1 cellular context compared by ENCODE assay signal in the genomic region with DNA sequence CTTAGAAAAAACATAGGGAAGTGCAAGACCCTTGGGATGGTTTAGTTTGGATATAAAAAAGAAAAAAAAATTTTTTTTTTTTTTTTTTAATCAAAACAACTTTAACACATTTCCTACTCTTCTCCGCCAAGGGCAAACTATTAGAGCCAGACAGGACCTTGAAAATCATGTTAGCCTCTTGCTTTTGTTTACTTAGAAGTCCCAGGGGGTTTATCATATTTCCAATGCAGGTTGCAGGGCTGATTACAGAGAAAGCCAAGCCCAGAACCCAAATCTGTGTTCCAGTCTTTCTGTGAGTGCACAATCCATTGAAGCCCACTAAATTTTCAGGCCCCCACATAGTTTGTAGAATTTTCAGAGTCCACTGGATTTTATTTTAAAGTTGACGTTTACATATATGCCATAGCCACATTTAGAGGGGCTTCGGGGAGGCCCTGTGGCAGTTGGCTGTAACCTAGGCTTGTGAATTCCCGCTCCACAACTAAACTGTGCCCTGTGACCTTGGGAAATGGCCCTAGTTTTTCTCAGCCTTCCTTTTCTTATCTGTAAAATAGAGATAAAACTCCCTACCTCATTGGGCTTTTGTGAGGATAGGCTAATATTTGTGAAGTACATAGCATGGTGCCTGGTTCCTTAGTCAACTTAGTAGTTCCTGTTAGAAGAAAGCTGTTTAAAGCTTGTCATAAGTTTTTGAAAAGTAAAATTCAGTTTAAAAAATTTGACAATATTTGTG.
TF ChIP-seq lines count a peak whose summit lies in the region.

No MANE protein-coding gene starts in this region.

TF ChIP-seq in HEK293, 187 proteins besides CTCF, POLR2A, EP300 and RAD21 (continued from another document):
- TF ChIP-seq GLI2 (tag by site-specific recombination; IDR thresholded peaks at IDR 0.05; ENCODE audit: borderline replicate concordance, low read depth) (no peak), TCF7L2 (IDR thresholded peaks at IDR 0.05; ENCODE audit: borderline replicate concordance, low read depth, low read length) (no peak), ZNF664 (tag by site-specific recombination; IDR thresholded peaks at IDR 0.05) (no peak), MYNN (tag by site-specific recombination; IDR thresholded peaks at IDR 0.05; ENCODE audit: borderline replicate concordance) (no peak), ZNF837 (tag by site-specific recombination; IDR thresholded peaks at IDR 0.05) (no peak), ZNF239 (tag by site-specific recombination; IDR thresholded peaks at IDR 0.05) (no peak), ZBTB17 (tag by site-specific recombination; IDR thresholded peaks at IDR 0.05) (peak; percentile 55; the same call in 1 of the 2 replicates), ZNF341 (tag by site-specific recombination; IDR thresholded peaks at IDR 0.05; ENCODE audit: low read depth) (no peak), REPIN1 (tag by site-specific recombination; IDR thresholded peaks at IDR 0.05; ENCODE audit: low read depth) (no peak), IKZF3 (tag by site-specific recombination; IDR thresholded peaks at IDR 0.05) (peak; percentile 42; the same call in 1 of the 2 replicates), TRIM28 (IDR thresholded peaks at IDR 0.05; ENCODE audit: borderline replicate concordance, low read length) (peak; percentile 78), GLI4 (tag by site-specific recombination; IDR thresholded peaks at IDR 0.05) (no peak), ZNF555 (tag by site-specific recombination; conservative IDR thresholded peaks at IDR 0.05) (no peak), ZSCAN23 (tag by site-specific recombination; IDR thresholded peaks at IDR 0.05) (no peak), MEIS1 (CRISPR knock-in tag; IDR thresholded peaks at IDR 0.05; ENCODE audit: borderline replicate concordance) (no peak), HOXC10 (CRISPR knock-in tag; IDR thresholded peaks at IDR 0.05) (no peak), ZSCAN30 (tag by site-specific recombination; IDR thresholded peaks at IDR 0.05) (0 out of 2 replicates have a peak, but pooled peaks have one; percentile 15), ZNF549 (tag by site-specific recombination; IDR thresholded peaks at IDR 0.05) (no peak), ZNF768 (tag by site-specific recombination; IDR thresholded peaks at IDR 0.05) (no peak), ZNF791 (tag by site-specific recombination; IDR thresholded peaks at IDR 0.05) (no peak), KLF8 (tag by site-specific recombination; IDR thresholded peaks at IDR 0.05) (no peak), ZNF621 (tag by site-specific recombination; IDR thresholded peaks at IDR 0.05) (no peak), SP7 (tag by site-specific recombination; IDR thresholded peaks at IDR 0.05) (no peak), ZBTB8A (tag by site-specific recombination; IDR thresholded peaks at IDR 0.05) (peak; percentile 30), KLF9 (tag by site-specific recombination; IDR thresholded peaks at IDR 0.05; ENCODE audit: low read depth) (no peak), ZNF561 (tag by site-specific recombination; IDR thresholded peaks at IDR 0.05; ENCODE audit: borderline replicate concordance) (no peak), ZBTB20 (tag by site-specific recombination; IDR thresholded peaks at IDR 0.05) (peak; percentile 89), ZNF202 (tag by site-specific recombination; IDR thresholded peaks at IDR 0.05; ENCODE audit: borderline replicate concordance) (no peak), ZNF501 (tag by site-specific recombination; IDR thresholded peaks at IDR 0.05) (no peak), KLF1 (tag by site-specific recombination; IDR thresholded peaks at IDR 0.05) (no peak)
- TF ChIP-seq, protein P1, sequence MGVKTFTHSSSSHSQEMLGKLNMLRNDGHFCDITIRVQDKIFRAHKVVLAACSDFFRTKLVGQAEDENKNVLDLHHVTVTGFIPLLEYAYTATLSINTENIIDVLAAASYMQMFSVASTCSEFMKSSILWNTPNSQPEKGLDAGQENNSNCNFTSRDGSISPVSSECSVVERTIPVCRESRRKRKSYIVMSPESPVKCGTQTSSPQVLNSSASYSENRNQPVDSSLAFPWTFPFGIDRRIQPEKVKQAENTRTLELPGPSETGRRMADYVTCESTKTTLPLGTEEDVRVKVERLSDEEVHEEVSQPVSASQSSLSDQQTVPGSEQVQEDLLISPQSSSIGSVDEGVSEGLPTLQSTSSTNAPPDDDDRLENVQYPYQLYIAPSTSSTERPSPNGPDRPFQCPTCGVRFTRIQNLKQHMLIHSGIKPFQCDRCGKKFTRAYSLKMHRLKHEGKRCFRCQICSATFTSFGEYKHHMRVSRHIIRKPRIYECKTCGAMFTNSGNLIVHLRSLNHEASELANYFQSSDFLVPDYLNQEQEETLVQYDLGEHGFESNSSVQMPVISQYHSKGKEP (tag by site-specific recombination; IDR thresholded peaks at IDR 0.05), result peak; percentile 36; the same call in 1 of the 2 replicates
- TF ChIP-seq, protein P2, sequence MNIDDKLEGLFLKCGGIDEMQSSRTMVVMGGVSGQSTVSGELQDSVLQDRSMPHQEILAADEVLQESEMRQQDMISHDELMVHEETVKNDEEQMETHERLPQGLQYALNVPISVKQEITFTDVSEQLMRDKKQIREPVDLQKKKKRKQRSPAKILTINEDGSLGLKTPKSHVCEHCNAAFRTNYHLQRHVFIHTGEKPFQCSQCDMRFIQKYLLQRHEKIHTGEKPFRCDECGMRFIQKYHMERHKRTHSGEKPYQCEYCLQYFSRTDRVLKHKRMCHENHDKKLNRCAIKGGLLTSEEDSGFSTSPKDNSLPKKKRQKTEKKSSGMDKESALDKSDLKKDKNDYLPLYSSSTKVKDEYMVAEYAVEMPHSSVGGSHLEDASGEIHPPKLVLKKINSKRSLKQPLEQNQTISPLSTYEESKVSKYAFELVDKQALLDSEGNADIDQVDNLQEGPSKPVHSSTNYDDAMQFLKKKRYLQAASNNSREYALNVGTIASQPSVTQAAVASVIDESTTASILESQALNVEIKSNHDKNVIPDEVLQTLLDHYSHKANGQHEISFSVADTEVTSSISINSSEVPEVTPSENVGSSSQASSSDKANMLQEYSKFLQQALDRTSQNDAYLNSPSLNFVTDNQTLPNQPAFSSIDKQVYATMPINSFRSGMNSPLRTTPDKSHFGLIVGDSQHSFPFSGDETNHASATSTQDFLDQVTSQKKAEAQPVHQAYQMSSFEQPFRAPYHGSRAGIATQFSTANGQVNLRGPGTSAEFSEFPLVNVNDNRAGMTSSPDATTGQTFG (tag by site-specific recombination; IDR thresholded peaks at IDR 0.05; ENCODE audit: borderline replicate concordance), result no peak
- TF ChIP-seq, protein P3, sequence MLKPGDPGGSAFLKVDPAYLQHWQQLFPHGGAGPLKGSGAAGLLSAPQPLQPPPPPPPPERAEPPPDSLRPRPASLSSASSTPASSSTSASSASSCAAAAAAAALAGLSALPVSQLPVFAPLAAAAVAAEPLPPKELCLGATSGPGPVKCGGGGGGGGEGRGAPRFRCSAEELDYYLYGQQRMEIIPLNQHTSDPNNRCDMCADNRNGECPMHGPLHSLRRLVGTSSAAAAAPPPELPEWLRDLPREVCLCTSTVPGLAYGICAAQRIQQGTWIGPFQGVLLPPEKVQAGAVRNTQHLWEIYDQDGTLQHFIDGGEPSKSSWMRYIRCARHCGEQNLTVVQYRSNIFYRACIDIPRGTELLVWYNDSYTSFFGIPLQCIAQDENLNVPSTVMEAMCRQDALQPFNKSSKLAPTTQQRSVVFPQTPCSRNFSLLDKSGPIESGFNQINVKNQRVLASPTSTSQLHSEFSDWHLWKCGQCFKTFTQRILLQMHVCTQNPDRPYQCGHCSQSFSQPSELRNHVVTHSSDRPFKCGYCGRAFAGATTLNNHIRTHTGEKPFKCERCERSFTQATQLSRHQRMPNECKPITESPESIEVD (tag by site-specific recombination; IDR thresholded peaks at IDR 0.05), result peak; percentile 81
- TF ChIP-seq, protein P4, sequence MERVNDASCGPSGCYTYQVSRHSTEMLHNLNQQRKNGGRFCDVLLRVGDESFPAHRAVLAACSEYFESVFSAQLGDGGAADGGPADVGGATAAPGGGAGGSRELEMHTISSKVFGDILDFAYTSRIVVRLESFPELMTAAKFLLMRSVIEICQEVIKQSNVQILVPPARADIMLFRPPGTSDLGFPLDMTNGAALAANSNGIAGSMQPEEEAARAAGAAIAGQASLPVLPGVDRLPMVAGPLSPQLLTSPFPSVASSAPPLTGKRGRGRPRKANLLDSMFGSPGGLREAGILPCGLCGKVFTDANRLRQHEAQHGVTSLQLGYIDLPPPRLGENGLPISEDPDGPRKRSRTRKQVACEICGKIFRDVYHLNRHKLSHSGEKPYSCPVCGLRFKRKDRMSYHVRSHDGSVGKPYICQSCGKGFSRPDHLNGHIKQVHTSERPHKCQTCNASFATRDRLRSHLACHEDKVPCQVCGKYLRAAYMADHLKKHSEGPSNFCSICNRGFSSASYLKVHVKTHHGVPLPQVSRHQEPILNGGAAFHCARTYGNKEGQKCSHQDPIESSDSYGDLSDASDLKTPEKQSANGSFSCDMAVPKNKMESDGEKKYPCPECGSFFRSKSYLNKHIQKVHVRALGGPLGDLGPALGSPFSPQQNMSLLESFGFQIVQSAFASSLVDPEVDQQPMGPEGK (tag by site-specific recombination; IDR thresholded peaks at IDR 0.05), result no peak
- TF ChIP-seq, protein P5, sequence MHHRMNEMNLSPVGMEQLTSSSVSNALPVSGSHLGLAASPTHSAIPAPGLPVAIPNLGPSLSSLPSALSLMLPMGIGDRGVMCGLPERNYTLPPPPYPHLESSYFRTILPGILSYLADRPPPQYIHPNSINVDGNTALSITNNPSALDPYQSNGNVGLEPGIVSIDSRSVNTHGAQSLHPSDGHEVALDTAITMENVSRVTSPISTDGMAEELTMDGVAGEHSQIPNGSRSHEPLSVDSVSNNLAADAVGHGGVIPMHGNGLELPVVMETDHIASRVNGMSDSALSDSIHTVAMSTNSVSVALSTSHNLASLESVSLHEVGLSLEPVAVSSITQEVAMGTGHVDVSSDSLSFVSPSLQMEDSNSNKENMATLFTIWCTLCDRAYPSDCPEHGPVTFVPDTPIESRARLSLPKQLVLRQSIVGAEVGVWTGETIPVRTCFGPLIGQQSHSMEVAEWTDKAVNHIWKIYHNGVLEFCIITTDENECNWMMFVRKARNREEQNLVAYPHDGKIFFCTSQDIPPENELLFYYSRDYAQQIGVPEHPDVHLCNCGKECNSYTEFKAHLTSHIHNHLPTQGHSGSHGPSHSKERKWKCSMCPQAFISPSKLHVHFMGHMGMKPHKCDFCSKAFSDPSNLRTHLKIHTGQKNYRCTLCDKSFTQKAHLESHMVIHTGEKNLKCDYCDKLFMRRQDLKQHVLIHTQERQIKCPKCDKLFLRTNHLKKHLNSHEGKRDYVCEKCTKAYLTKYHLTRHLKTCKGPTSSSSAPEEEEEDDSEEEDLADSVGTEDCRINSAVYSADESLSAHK (tag by site-specific recombination; IDR thresholded peaks at IDR 0.05), result no peak
- TF ChIP-seq, protein P6, sequence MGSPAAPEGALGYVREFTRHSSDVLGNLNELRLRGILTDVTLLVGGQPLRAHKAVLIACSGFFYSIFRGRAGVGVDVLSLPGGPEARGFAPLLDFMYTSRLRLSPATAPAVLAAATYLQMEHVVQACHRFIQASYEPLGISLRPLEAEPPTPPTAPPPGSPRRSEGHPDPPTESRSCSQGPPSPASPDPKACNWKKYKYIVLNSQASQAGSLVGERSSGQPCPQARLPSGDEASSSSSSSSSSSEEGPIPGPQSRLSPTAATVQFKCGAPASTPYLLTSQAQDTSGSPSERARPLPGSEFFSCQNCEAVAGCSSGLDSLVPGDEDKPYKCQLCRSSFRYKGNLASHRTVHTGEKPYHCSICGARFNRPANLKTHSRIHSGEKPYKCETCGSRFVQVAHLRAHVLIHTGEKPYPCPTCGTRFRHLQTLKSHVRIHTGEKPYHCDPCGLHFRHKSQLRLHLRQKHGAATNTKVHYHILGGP (tag by site-specific recombination; IDR thresholded peaks at IDR 0.05), result no peak
- TF ChIP-seq, protein P7, sequence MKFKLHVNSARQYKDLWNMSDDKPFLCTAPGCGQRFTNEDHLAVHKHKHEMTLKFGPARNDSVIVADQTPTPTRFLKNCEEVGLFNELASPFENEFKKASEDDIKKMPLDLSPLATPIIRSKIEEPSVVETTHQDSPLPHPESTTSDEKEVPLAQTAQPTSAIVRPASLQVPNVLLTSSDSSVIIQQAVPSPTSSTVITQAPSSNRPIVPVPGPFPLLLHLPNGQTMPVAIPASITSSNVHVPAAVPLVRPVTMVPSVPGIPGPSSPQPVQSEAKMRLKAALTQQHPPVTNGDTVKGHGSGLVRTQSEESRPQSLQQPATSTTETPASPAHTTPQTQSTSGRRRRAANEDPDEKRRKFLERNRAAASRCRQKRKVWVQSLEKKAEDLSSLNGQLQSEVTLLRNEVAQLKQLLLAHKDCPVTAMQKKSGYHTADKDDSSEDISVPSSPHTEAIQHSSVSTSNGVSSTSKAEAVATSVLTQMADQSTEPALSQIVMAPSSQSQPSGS (tag by site-specific recombination; IDR thresholded peaks at IDR 0.05; ENCODE audit: low read depth), result no peak
